Comparison of ENCODE assay signal across 16 cellular contexts in genomic region chr1:232549998-232550397, GRCh38.
DNase-seq lines count a peak whose midpoint lies in the region; TF ChIP-seq lines count a peak whose summit lies in the region.
"Had no signal": no experiment of that assay in that cellular context is flagged by ENCODE, and none has a peak within 500 bp of the region (broad histone marks: within the 10 kb centered on the region; RNA-seq: fewer than 3 reads in every experiment).

No MANE protein-coding gene starts in this region.

- H3K27ac ChIP-seq in smooth muscle cell (ENCODE audit: low read depth) (peak overlapping the region; percentile 91), RWPE1 (no peak overlapping the region), WERI-Rb-1 (no peak overlapping the region)

- H3K4me2 ChIP-seq in smooth muscle cell, result peak overlapping the region; percentile 73

- no peak overlapping the region for H3K9ac ChIP-seq in smooth muscle cell (ENCODE audit: low read depth)

- H3K9me3 ChIP-seq in smooth muscle cell (replicated peaks; ENCODE audit: low read depth) (no peaks in the 10 kb centered on the region), WERI-Rb-1 (ENCODE audit: severe bottlenecking) (no peaks in the 10 kb centered on the region)

- H3K4me1 Mint-ChIP-seq in brain, result peaks cover 88% of the 10 kb centered on the region
- H3K4me1 Mint-ChIP-seq: T-cell had no signal

- H3F3A ChIP-seq in smooth muscle cell (ENCODE audit: low read depth), result peaks cover 47% of the 10 kb centered on the region

- peak overlapping the region in 2 of 5 experiments; percentile 17 to 27 for H3K4me3 Mint-ChIP-seq in brain
- H3K4me3 Mint-ChIP-seq: CD4-positive, alpha-beta T cell; T-cell had no signal

- in situ Hi-C loops in ACHN (cut with HindIII; ENCODE audit: low pct_ligation_motif_present, low pct_unique_long_range_greater_than_20kb, low sequenced_read_pairs), result no loop called here

- no peaks in the 10 kb centered on the region for H3K27me3 Mint-ChIP-seq in brain
- H3K27me3 Mint-ChIP-seq: CD4-positive, alpha-beta T cell; T-cell had no signal

- H2AFZ ChIP-seq in smooth muscle cell (ENCODE audit: low read depth), result no peak overlapping the region

- CTCF ChIA-PET in RWPE1 (lab: Yijun Ruan, JAX), result interaction anchor here (0.6 kb wide), 1 partner anchor 456 kb away, joined by 3 read pairs; no protein-coding TSS in a partner anchor

- no peak for TF ChIP-seq CTCF in brain (conservative IDR thresholded peaks at IDR 0.05)
- TF ChIP-seq CTCF in smooth muscle cell (IDR thresholded peaks at IDR 0.05; ENCODE audit: borderline replicate concordance, insufficient read depth, poor library complexity, severe bottlenecking), result no peak
- no peak for TF ChIP-seq CTCF in RWPE1 (conservative IDR thresholded peaks at IDR 0.05; ENCODE audit: low read depth)
- TF ChIP-seq CTCF in WERI-Rb-1 (IDR thresholded peaks at IDR 0.05; ENCODE audit: low read depth, low read length), result no peak

- peaks cover 65% of the 10 kb centered on the region for H3K4me1 ChIP-seq in smooth muscle cell (ENCODE audit: low read depth)

- peaks cover 19% of the 10 kb centered on the region for H4K20me1 ChIP-seq in smooth muscle cell (ENCODE audit: low read depth)

- WGBS in smooth muscle cell (ENCODE audit: low lambda C conversion rate), result 35% methylated on average over 2 of the region's 2 CpGs

- H3K4me3 ChIP-seq in smooth muscle cell, result no peak overlapping the region
- H3K4me3 ChIP-seq in WERI-Rb-1 (ENCODE audit: low read depth, low read length), result no peak overlapping the region

- no peaks in the 10 kb centered on the region for H3K36me3 Mint-ChIP-seq in brain
- H3K36me3 Mint-ChIP-seq: T-cell had no signal

- POLR2A ChIA-PET in RWPE1 (lab: Yijun Ruan, JAX; ENCODE audit: low non-redundant PET), result no interaction called here

- DNase-seq in NCI-H748 (lab: John Stamatoyannopoulos, UW; ENCODE audit: unreplicated experiment) (peak; percentile 21), NCI-H748 treated with DMSO at 0.1 percent for 48 hours (lab: John Stamatoyannopoulos, UW) (no peak), NCI-H2171 treated with DMSO at 0.1 percent for 48 hours (lab: John Stamatoyannopoulos, UW) (peak; percentile 86), smooth muscle cell (lab: John Stamatoyannopoulos, UW; ENCODE audit: unreplicated experiment) (no peak), RWPE1 (ENCODE audit: low spot score) (no peak), WERI-Rb-1 (no peak), ACHN (no peak)
- DNase-seq: CD4-positive, alpha-beta T cell; DND-41; KG1; NCI-H1417 treated with DMSO at 0.1 percent for 48 hours; NCI-H2081; NCI-H510A treated with DMSO at 0.1 percent for 48 hours; SIG-M5; T-cell had no signal

- H3K27ac Mint-ChIP-seq in brain, result peak overlapping the region; percentile 8 to 71 (median 60)
- H3K27ac Mint-ChIP-seq: CD4-positive, alpha-beta T cell; T-cell had no signal

- H3K27me3 ChIP-seq in smooth muscle cell (ENCODE audit: low read depth) (no peaks in the 10 kb centered on the region), WERI-Rb-1 (ENCODE audit: insufficient read depth, low read depth, severe bottlenecking) (no peaks in the 10 kb centered on the region)

- no peaks in the 10 kb centered on the region for H3K9me3 Mint-ChIP-seq in brain
- H3K9me3 Mint-ChIP-seq: CD4-positive, alpha-beta T cell; T-cell had no signal

- H3K36me3 ChIP-seq in smooth muscle cell (ENCODE audit: low read depth), result no peaks in the 10 kb centered on the region
- H3K36me3 ChIP-seq in WERI-Rb-1, result no peaks in the 10 kb centered on the region

- peaks cover 70% of the 10 kb centered on the region for H3K79me2 ChIP-seq in smooth muscle cell (ENCODE audit: low read depth)

Comparison
In these comparisons a context has a peak if more than half of its experiments do, and no peak if none do; other contexts are left out.
1. DNase-seq: peak in NCI-H748 (single experiment) and NCI-H2171 treated with DMSO at 0.1 percent for 48 hours (single experiment); none in NCI-H748 treated with DMSO at 0.1 percent for 48 hours (single experiment), smooth muscle cell (single experiment), RWPE1 (single experiment), WERI-Rb-1 (single experiment) and ACHN (single experiment).